In genomic region chr5:78763659-78764189, GRCh38 we compare ENCODE assay signal across 1 cellular context.
TF ChIP-seq lines count a peak whose summit lies in the region.

No MANE protein-coding gene starts in this region.

TF ChIP-seq in GM12878, 131 proteins besides CTCF, POLR2A, EP300 and RAD21 (continued from another document):
- TF ChIP-seq, protein P1, sequence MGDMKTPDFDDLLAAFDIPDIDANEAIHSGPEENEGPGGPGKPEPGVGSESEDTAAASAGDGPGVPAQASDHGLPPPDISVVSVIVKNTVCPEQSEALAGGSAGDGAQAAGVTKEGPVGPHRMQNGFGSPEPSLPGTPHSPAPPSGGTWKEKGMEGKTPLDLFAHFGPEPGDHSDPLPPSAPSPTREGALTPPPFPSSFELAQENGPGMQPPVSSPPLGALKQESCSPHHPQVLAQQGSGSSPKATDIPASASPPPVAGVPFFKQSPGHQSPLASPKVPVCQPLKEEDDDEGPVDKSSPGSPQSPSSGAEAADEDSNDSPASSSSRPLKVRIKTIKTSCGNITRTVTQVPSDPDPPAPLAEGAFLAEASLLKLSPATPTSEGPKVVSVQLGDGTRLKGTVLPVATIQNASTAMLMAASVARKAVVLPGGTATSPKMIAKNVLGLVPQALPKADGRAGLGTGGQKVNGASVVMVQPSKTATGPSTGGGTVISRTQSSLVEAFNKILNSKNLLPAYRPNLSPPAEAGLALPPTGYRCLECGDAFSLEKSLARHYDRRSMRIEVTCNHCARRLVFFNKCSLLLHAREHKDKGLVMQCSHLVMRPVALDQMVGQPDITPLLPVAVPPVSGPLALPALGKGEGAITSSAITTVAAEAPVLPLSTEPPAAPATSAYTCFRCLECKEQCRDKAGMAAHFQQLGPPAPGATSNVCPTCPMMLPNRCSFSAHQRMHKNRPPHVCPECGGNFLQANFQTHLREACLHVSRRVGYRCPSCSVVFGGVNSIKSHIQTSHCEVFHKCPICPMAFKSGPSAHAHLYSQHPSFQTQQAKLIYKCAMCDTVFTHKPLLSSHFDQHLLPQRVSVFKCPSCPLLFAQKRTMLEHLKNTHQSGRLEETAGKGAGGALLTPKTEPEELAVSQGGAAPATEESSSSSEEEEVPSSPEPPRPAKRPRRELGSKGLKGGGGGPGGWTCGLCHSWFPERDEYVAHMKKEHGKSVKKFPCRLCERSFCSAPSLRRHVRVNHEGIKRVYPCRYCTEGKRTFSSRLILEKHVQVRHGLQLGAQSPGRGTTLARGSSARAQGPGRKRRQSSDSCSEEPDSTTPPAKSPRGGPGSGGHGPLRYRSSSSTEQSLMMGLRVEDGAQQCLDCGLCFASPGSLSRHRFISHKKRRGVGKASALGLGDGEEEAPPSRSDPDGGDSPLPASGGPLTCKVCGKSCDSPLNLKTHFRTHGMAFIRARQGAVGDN (IDR thresholded peaks at IDR 0.05), result peak; percentile 90
- 0 out of 2 replicates have a peak, but pooled peaks have one; percentile 62 for TF ChIP-seq RELB (IDR thresholded peaks at IDR 0.05; ENCODE audit: low read depth)
- no peak for TF ChIP-seq MAX (IDR thresholded peaks at IDR 0.05; ENCODE audit: low read depth, low read length)
- peak; percentile 93 for TF ChIP-seq ZNF592 (IDR thresholded peaks at IDR 0.05)
- 0 out of 2 replicates have a peak, but pooled peaks have one; percentile 49 for TF ChIP-seq NBN (IDR thresholded peaks at IDR 0.05)
- no peak for TF ChIP-seq HCFC1 (IDR thresholded peaks at IDR 0.05; ENCODE audit: low read length)
- peak; percentile 34; the same call in 1 of the 2 replicates for TF ChIP-seq SPI1 (IDR thresholded peaks at IDR 0.05; ENCODE audit: borderline replicate concordance, insufficient read depth, low read depth, low read length)
- TF ChIP-seq YY1 (IDR thresholded peaks at IDR 0.05; ENCODE audit: low read depth, low read length), result peak; percentile 52; the same call in 1 of the 2 replicates
- TF ChIP-seq PAX5 (IDR thresholded peaks at IDR 0.05; ENCODE audit: borderline replicate concordance, low read depth, low read length), result no peak
- peak; percentile 31; the same call in 1 of the 2 replicates for TF ChIP-seq MTA2 (IDR thresholded peaks at IDR 0.05; ENCODE audit: low read depth)
- 0 out of 2 replicates have a peak, but pooled peaks have one; percentile 12 for TF ChIP-seq IRF4 (IDR thresholded peaks at IDR 0.05; ENCODE audit: low read depth, low read length)
- peak; percentile 43; the same call in 1 of the 2 replicates for TF ChIP-seq IKZF1 (conservative IDR thresholded peaks at IDR 0.05)
TF ChIP-seq in GM12878: peak in this region for 11.
